In the genomic region with DNA sequence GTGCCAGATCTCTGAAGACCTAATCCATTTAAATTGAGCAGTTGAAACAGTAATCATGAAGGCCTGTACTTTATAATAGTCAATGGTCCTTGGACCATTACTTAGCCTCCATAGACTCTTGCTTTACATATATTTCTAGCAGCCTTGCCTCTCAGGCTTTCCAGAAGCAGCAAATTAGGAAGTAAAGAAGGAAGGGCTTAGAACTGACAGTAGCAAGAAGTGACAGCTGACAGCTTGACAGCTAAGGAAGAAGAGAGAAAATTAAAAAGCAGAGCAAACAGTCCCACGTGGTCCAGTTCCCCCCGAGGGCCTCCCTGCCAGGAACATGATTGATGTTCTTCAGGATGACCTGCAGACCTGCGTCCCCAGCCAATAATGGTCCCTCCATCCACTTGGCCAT, we compare ENCODE assay signal across 18 cellular contexts. TPM values are rescaled to one million over a fixed set of nuclear protein-coding genes. Genes with fewer than 3 reads are reported as not detected.
DNase-seq lines count a peak whose midpoint lies in the region; ATAC-seq and TF ChIP-seq lines count a peak whose summit lies in the region.
"Had no signal": no experiment of that assay in that cellular context is flagged by ENCODE, and none has a peak within 500 bp of the region (broad histone marks: within the 10 kb centered on the region; RNA-seq: fewer than 3 reads in every experiment).

No MANE protein-coding gene starts in this region.

- peak overlapping the region; percentile 6 for H3K9ac ChIP-seq in neural cell (ENCODE audit: low read length)
- H3K9ac ChIP-seq: BLaER1 had no signal

- no peak overlapping the region for H3K4me2 ChIP-seq in neural cell (ENCODE audit: low read length)
- H3K4me2 ChIP-seq: BLaER1 had no signal

- H3K4me1 Mint-ChIP-seq in natural killer cell treated with Interleukin-12 subunit alpha and Interleukin-12 subunit beta and Interleukin-15 and Interleukin-18, amount 100 ng/mL, for 72 hours (ENCODE audit: low read depth in 2 of 2), result no peaks in the 10 kb centered on the region
- H3K4me1 Mint-ChIP-seq: CD8-positive, alpha-beta memory T cell had no signal

- H3K4me3 ChIP-seq in WERI-Rb-1 (ENCODE audit: low read depth, low read length) (no peak overlapping the region), neural cell (ENCODE audit: low read length) (peak overlapping the region; percentile 31)
- H3K4me3 ChIP-seq: BLaER1, GM12878, HAP-1 had no signal

- TF ChIP-seq CTCF in WERI-Rb-1 (IDR thresholded peaks at IDR 0.05; ENCODE audit: low read depth, low read length) (no peak), neural cell (IDR thresholded peaks at IDR 0.05; ENCODE audit: poor library complexity, severe bottlenecking) (no peak)

- no peak overlapping the region for H3K4me3 Mint-ChIP-seq in natural killer cell treated with Interleukin-12 subunit alpha and Interleukin-12 subunit beta and Interleukin-15 and Interleukin-18, amount 100 ng/mL, for 72 hours
- H3K4me3 Mint-ChIP-seq: CD8-positive, alpha-beta memory T cell; HFFc6 had no signal

- TF ChIP-seq EP300 in neural cell (conservative IDR thresholded peaks at IDR 0.05; ENCODE audit: poor library complexity, severe bottlenecking), result peak; percentile 93

- peak; percentile 24 for DNase-seq in NCI-H146 (lab: John Stamatoyannopoulos, UW)
- no peak for DNase-seq in NCI-H146 treated with DMSO at 0.1 percent for 48 hours (lab: John Stamatoyannopoulos, UW; ENCODE audit: unreplicated experiment)
- no peak for DNase-seq in HEK293T (ENCODE audit: extremely low spot score)
- peak; percentile 11 for DNase-seq in WERI-Rb-1
- DNase-seq in natural killer cell treated with Interleukin-12 subunit alpha and Interleukin-12 subunit beta and Interleukin-15 and Interleukin-18, amount 100 ng/mL, for 72 hours (ENCODE audit: low spot score), result no peak
- DNase-seq in cerebellum (ENCODE audit: low spot score), result no peak
- DNase-seq: AML-193; Caco-2; CD8-positive, alpha-beta memory T cell; DMS53; HFFc6 had no signal

- H3K36me3 ChIP-seq in WERI-Rb-1 (no peaks in the 10 kb centered on the region), neural cell (ENCODE audit: insufficient read depth, low read length) (no peaks in the 10 kb centered on the region)
- H3K36me3 ChIP-seq: BLaER1, HAP-1 had no signal

- no peak overlapping the region for H3K27ac Mint-ChIP-seq in natural killer cell treated with Interleukin-12 subunit alpha and Interleukin-12 subunit beta and Interleukin-15 and Interleukin-18, amount 100 ng/mL, for 72 hours
- H3K27ac Mint-ChIP-seq: CD8-positive, alpha-beta memory T cell; HFFc6 had no signal

- no peaks in the 10 kb centered on the region for H3K9me2 ChIP-seq in neural cell (ENCODE audit: insufficient read depth, low read length)

- no peak overlapping the region for H3K27ac ChIP-seq in WERI-Rb-1
- H3K27ac ChIP-seq in neural cell (ENCODE audit: low read length), result peak overlapping the region; percentile 64
- H3K27ac ChIP-seq: 22Rv1, BLaER1, HL-60 had no signal

- CTCF ChIA-PET in HEK293T (lab: Yijun Ruan, JAX), result no interaction called here

- H4K20me1 ChIP-seq in neural cell (ENCODE audit: insufficient read depth), result no peaks in the 10 kb centered on the region
- H4K20me1 ChIP-seq: BLaER1 had no signal

- no peaks in the 10 kb centered on the region for H3K36me3 Mint-ChIP-seq in natural killer cell treated with Interleukin-12 subunit alpha and Interleukin-12 subunit beta and Interleukin-15 and Interleukin-18, amount 100 ng/mL, for 72 hours
- H3K36me3 Mint-ChIP-seq: CD8-positive, alpha-beta memory T cell had no signal

- H3K79me2 ChIP-seq in neural cell (replicated peaks; ENCODE audit: insufficient read depth, low read length), result no peaks in the 10 kb centered on the region

- H3K9me3 ChIP-seq in WERI-Rb-1 (ENCODE audit: severe bottlenecking), result peaks cover 17% of the 10 kb centered on the region
- no peaks in the 10 kb centered on the region for H3K9me3 ChIP-seq in neural cell (ENCODE audit: low read length)
- H3K9me3 ChIP-seq: Caco-2, HAP-1 had no signal

- H2AFZ ChIP-seq in neural cell (ENCODE audit: low read depth, low read length), result no peak overlapping the region

- POLR2A ChIA-PET in HEK293T (lab: Yijun Ruan, JAX), result no interaction called here

- H3F3A ChIP-seq in neural cell (ENCODE audit: insufficient read depth, low read length, poor library complexity, severe bottlenecking), result peaks cover 8% of the 10 kb centered on the region

- ATAC-seq in natural killer cell treated with Interleukin-12 subunit alpha and Interleukin-12 subunit beta and Interleukin-15 and Interleukin-18, amount 100 ng/mL, for 72 hours, result no peak
- ATAC-seq in HG03354 (IDR thresholded peaks at IDR 0.05; ENCODE audit: poor library complexity, severe bottlenecking, unreplicated experiment), result no peak
- ATAC-seq: GM12878 had no signal

- peaks cover 4% of the 10 kb centered on the region for H3K9me3 Mint-ChIP-seq in natural killer cell treated with Interleukin-12 subunit alpha and Interleukin-12 subunit beta and Interleukin-15 and Interleukin-18, amount 100 ng/mL, for 72 hours

- H3K27me3 ChIP-seq in WERI-Rb-1 (ENCODE audit: insufficient read depth, low read depth, severe bottlenecking), result no peaks in the 10 kb centered on the region
- H3K27me3 ChIP-seq in neural cell (ENCODE audit: insufficient read depth, low read depth, low read length), result no peaks in the 10 kb centered on the region
- H3K27me3 ChIP-seq: BLaER1 had no signal

- peaks cover 38 to 62% of the 10 kb centered on the region in 2 donors for H3K27me3 Mint-ChIP-seq in natural killer cell treated with Interleukin-12 subunit alpha and Interleukin-12 subunit beta and Interleukin-15 and Interleukin-18, amount 100 ng/mL, for 72 hours

- TF ChIP-seq RAD21 in neural cell (conservative IDR thresholded peaks at IDR 0.05), result no peak

TF ChIP-seq in HEK293T, 16 proteins besides CTCF, POLR2A, EP300 and RAD21:
- TF ChIP-seq FOXA1 (IDR thresholded peaks at IDR 0.05), result no peak
- TF ChIP-seq, protein P1, sequence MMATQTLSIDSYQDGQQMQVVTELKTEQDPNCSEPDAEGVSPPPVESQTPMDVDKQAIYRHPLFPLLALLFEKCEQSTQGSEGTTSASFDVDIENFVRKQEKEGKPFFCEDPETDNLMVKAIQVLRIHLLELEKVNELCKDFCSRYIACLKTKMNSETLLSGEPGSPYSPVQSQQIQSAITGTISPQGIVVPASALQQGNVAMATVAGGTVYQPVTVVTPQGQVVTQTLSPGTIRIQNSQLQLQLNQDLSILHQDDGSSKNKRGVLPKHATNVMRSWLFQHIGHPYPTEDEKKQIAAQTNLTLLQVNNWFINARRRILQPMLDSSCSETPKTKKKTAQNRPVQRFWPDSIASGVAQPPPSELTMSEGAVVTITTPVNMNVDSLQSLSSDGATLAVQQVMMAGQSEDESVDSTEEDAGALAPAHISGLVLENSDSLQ (IDR thresholded peaks at IDR 0.05), result peak; percentile 41; the same call in 1 of the 2 replicates

TF ChIP-seq in neural cell, 6 proteins besides CTCF, POLR2A, EP300 and RAD21:
- TF ChIP-seq POLR2AphosphoS5 (IDR thresholded peaks at IDR 0.05), result peak; percentile 66
- TF ChIP-seq, protein P2, sequence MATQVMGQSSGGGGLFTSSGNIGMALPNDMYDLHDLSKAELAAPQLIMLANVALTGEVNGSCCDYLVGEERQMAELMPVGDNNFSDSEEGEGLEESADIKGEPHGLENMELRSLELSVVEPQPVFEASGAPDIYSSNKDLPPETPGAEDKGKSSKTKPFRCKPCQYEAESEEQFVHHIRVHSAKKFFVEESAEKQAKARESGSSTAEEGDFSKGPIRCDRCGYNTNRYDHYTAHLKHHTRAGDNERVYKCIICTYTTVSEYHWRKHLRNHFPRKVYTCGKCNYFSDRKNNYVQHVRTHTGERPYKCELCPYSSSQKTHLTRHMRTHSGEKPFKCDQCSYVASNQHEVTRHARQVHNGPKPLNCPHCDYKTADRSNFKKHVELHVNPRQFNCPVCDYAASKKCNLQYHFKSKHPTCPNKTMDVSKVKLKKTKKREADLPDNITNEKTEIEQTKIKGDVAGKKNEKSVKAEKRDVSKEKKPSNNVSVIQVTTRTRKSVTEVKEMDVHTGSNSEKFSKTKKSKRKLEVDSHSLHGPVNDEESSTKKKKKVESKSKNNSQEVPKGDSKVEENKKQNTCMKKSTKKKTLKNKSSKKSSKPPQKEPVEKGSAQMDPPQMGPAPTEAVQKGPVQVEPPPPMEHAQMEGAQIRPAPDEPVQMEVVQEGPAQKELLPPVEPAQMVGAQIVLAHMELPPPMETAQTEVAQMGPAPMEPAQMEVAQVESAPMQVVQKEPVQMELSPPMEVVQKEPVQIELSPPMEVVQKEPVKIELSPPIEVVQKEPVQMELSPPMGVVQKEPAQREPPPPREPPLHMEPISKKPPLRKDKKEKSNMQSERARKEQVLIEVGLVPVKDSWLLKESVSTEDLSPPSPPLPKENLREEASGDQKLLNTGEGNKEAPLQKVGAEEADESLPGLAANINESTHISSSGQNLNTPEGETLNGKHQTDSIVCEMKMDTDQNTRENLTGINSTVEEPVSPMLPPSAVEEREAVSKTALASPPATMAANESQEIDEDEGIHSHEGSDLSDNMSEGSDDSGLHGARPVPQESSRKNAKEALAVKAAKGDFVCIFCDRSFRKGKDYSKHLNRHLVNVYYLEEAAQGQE (IDR thresholded peaks at IDR 0.05; ENCODE audit: borderline replicate concordance), result peak; percentile 91
- no peak for TF ChIP-seq SMC3 (conservative IDR thresholded peaks at IDR 0.05; ENCODE audit: poor library complexity)
- TF ChIP-seq MXI1 (conservative IDR thresholded peaks at IDR 0.05; ENCODE audit: poor library complexity, severe bottlenecking), result no peak
TF ChIP-seq in neural cell: peak in this region for 2.

RNA-seq across cellular contexts. Expression of a gene that starts 15.0 kb away (rescaled TPM):
- polyA plus RNA-seq in neural cell, result 139 and 150 TPM in 2 replicates
- polyA minus RNA-seq in neural cell, result 102 and 105 TPM in 2 replicates
- 10 to 100 TPM; 82.7 to 95.7 TPM for total RNA-seq in natural killer cell treated with Interleukin-12 subunit alpha and Interleukin-12 subunit beta and Interleukin-15 and Interleukin-18, amount 100 ng/mL, for 72 hours
- total RNA-seq in cerebellum, result 66.7 TPM

Comparison
In these comparisons a context has a peak if more than half of its experiments do, and no peak if none do; other contexts are left out.
1. DNase-seq: peak in NCI-H146 (single experiment) and WERI-Rb-1 (single experiment); none in NCI-H146 treated with DMSO at 0.1 percent for 48 hours (single experiment), HEK293T (single experiment), natural killer cell treated with Interleukin-12 subunit alpha and Interleukin-12 subunit beta and Interleukin-15 and Interleukin-18, amount 100 ng/mL, for 72 hours (single experiment) and cerebellum (single experiment).